ENCODE assay signal across 14 cellular contexts in genomic region chr5:143011621-143012020, GRCh38.
DNase-seq lines count a peak whose midpoint lies in the region; TF ChIP-seq lines count a peak whose summit lies in the region.
"Had no signal": no experiment of that assay in that cellular context is flagged by ENCODE, and none has a peak within 500 bp of the region (broad histone marks: within the 10 kb centered on the region; RNA-seq: fewer than 3 reads in every experiment).

No MANE protein-coding gene starts in this region.

- no peak overlapping the region for H3K9ac ChIP-seq in mesenchymal stem cell (ENCODE audit: low read length)

- no peak for TF ChIP-seq CTCF in ovary (IDR thresholded peaks at IDR 0.05)

- no peak overlapping the region for H3K23ac ChIP-seq in mesenchymal stem cell (ENCODE audit: low read length in 2 of 2)

- H2BK15ac ChIP-seq in mesenchymal stem cell (ENCODE audit: low read depth, poor library complexity, severe bottlenecking): no peak overlapping the region

- no peak for TF ChIP-seq EP300 in ovary (IDR thresholded peaks at IDR 0.05)

- WGBS in mesenchymal stem cell: 79% methylated on average over 2 of the region's 3 CpGs
- WGBS in ovary, 3 donors: 49 to 63% (median 61%) methylated on average over 3 of the region's 3 CpGs

- peaks cover 4 to 31% (median 15%) of the 10 kb centered on the region in 3 donors for H3K36me3 Mint-ChIP-seq in CD8-positive, alpha-beta memory T cell
- peaks cover 19% of the 10 kb centered on the region for H3K36me3 Mint-ChIP-seq in activated T-helper 2 cell treated with anti-CD3 and anti-CD28 coated beads, Interferon-gamma antibody, Interleukin-2, Interleukin-4, amounts not matched to agents 10 μg/mL and 5 μg/mL and 100 μg/mL, durations not matched to agents 14 hours and 24 hours and 36 hours (ENCODE audit: low read depth)
- H3K36me3 Mint-ChIP-seq: activated naive CD4-positive, alpha-beta T cell treated with anti-CD3 and anti-CD28 coated beads, Interleukin-2, amount 50 U/mL, for 72 hours had no signal

- H3K4ac ChIP-seq in mesenchymal stem cell (ENCODE audit: low read depth in 1 of 2, low read length in 2 of 2): no peak overlapping the region

- intact Hi-C loops in activated T-helper 2 cell treated with anti-CD3 and anti-CD28 coated beads, Interferon-gamma antibody, Interleukin-2, Interleukin-4, amounts not matched to agents 10 μg/mL and 5 μg/mL and 100 μg/mL, durations not matched to agents 14 hours and 24 hours and 36 hours (cut with micrococcal nuclease): no loop called here
- intact Hi-C loops in ovary (cut with DNase I): no loop called here

- no peaks in the 10 kb centered on the region for H3K27me3 ChIP-seq in CD8-positive, alpha-beta memory T cell (ENCODE audit: insufficient read depth, low read length, poor library complexity, severe bottlenecking)
- no peaks in the 10 kb centered on the region for H3K27me3 ChIP-seq in mesenchymal stem cell (ENCODE audit: control insufficient read depth in 1 of 2, insufficient read depth in 1 of 2, low read length in 2 of 2)
- no peaks in the 10 kb centered on the region for H3K27me3 ChIP-seq in ovary
- H3K27me3 ChIP-seq: hepatocyte, sigmoid colon, SJSA1, vagina had no signal

- in situ Hi-C loops in KBM-7 (cut with MboI; ENCODE audit: low pct_unique_long_range_greater_than_20kb, low sequenced_read_pairs): loop anchor here (25.0 kb wide), 1 partner anchor 801 kb away; the partner anchor contains the start of gene HMHB1

- no peak overlapping the region for H2BK5ac ChIP-seq in mesenchymal stem cell (ENCODE audit: low read depth, low read length, poor library complexity, severe bottlenecking)

- H3K4me3 Mint-ChIP-seq in CD8-positive, alpha-beta memory T cell: no peak overlapping the region
- H3K4me3 Mint-ChIP-seq in activated T-helper 2 cell treated with anti-CD3 and anti-CD28 coated beads, Interferon-gamma antibody, Interleukin-2, Interleukin-4, amounts not matched to agents 10 μg/mL and 5 μg/mL and 100 μg/mL, durations not matched to agents 14 hours and 24 hours and 36 hours (ENCODE audit: low read depth): no peak overlapping the region

- CTCF ChIA-PET in CD8-positive, alpha-beta memory T cell (lab: Charles Lee): interaction anchor here (1.2 to 1.3 kb wide), 3 partner anchors 9 to 1176 kb away, joined by 3 to 4 read pairs (median 3); no protein-coding TSS in a partner anchor

- H3K4me3 ChIP-seq in CD8-positive, alpha-beta memory T cell (ENCODE audit: low read length): no peak overlapping the region
- H3K4me3 ChIP-seq in mesenchymal stem cell (ENCODE audit: insufficient read depth in 1 of 2, low read depth in 1 of 2, low read length in 2 of 2) (no peak overlapping the region), ovary (no peak overlapping the region)
- H3K4me3 ChIP-seq: hepatocyte, sigmoid colon, SJSA1, vagina had no signal

- H2BK12ac ChIP-seq in mesenchymal stem cell (ENCODE audit: low read length in 2 of 2): no peak overlapping the region

- no peak overlapping the region for H2AK5ac ChIP-seq in mesenchymal stem cell (ENCODE audit: low read length, severe bottlenecking)

- H3K79me1 ChIP-seq in mesenchymal stem cell (replicated peaks; ENCODE audit: low read length, poor library complexity, severe bottlenecking): no peaks in the 10 kb centered on the region

- DNase-seq in CD8-positive, alpha-beta memory T cell: no peak
- DNase-seq in KBM-7 (peak; percentile 34), mesenchymal stem cell (no peak), NCI-H1694 (lab: John Stamatoyannopoulos, UW) (no peak), ovary (no peak), H4 (ENCODE audit: low spot score) (no peak)
- no peak for DNase-seq in activated T-helper 2 cell treated with anti-CD3 and anti-CD28 coated beads, Interferon-gamma antibody, Interleukin-2, Interleukin-4, amounts not matched to agents 10 μg/mL and 5 μg/mL and 100 μg/mL, durations not matched to agents 14 hours and 24 hours and 36 hours (ENCODE audit: low spot score)
- DNase-seq: activated CD4-positive, alpha-beta T cell treated with anti-CD3 and anti-CD28 coated beads for 4 hours; midbrain; sigmoid colon had no signal

- peaks cover 0 to 3% of the 10 kb centered on the region in 2 donors for H3K27me3 Mint-ChIP-seq in CD8-positive, alpha-beta memory T cell
- no peaks in the 10 kb centered on the region for H3K27me3 Mint-ChIP-seq in activated T-helper 2 cell treated with anti-CD3 and anti-CD28 coated beads, Interferon-gamma antibody, Interleukin-2, Interleukin-4, amounts not matched to agents 10 μg/mL and 5 μg/mL and 100 μg/mL, durations not matched to agents 14 hours and 24 hours and 36 hours (ENCODE audit: low read depth)

- POLR2A ChIA-PET in CD8-positive, alpha-beta memory T cell (lab: Charles Lee): no interaction called here

- no peaks in the 10 kb centered on the region for H3K9me3 ChIP-seq in CD8-positive, alpha-beta memory T cell (ENCODE audit: low read length)
- no peaks in the 10 kb centered on the region for H3K9me3 ChIP-seq in mesenchymal stem cell (ENCODE audit: control insufficient read depth, low read length)
- H3K9me3 ChIP-seq in ovary: no peaks in the 10 kb centered on the region
- H3K9me3 ChIP-seq: sigmoid colon, SJSA1, vagina had no signal

- peak overlapping the region in 6 of 8 donors; percentile 81 to 99 (median 96) for H3K27ac Mint-ChIP-seq in CD8-positive, alpha-beta memory T cell
- peak overlapping the region; percentile 36 for H3K27ac Mint-ChIP-seq in activated T-helper 2 cell treated with anti-CD3 and anti-CD28 coated beads, Interferon-gamma antibody, Interleukin-2, Interleukin-4, amounts not matched to agents 10 μg/mL and 5 μg/mL and 100 μg/mL, durations not matched to agents 14 hours and 24 hours and 36 hours
- H3K27ac Mint-ChIP-seq: activated naive CD4-positive, alpha-beta T cell treated with anti-CD3 and anti-CD28 coated beads, Interleukin-2, amount 50 U/mL, for 72 hours had no signal

- H2BK120ac ChIP-seq in mesenchymal stem cell (ENCODE audit: low read depth, low read length): no peak overlapping the region

- H3K4me2 ChIP-seq in mesenchymal stem cell (ENCODE audit: low read length, poor library complexity, severe bottlenecking): no peak overlapping the region
- H3K4me2 ChIP-seq: hepatocyte had no signal

- H4K8ac ChIP-seq in mesenchymal stem cell (ENCODE audit: low read length): no peak overlapping the region

- H3K14ac ChIP-seq in mesenchymal stem cell (ENCODE audit: low read length in 2 of 2): no peak overlapping the region

- no peak for TF ChIP-seq POLR2A in ovary (IDR thresholded peaks at IDR 0.05)

- H3K9me3 Mint-ChIP-seq in CD8-positive, alpha-beta memory T cell: no peaks in the 10 kb centered on the region
- no peaks in the 10 kb centered on the region for H3K9me3 Mint-ChIP-seq in activated T-helper 2 cell treated with anti-CD3 and anti-CD28 coated beads, Interferon-gamma antibody, Interleukin-2, Interleukin-4, amounts not matched to agents 10 μg/mL and 5 μg/mL and 100 μg/mL, durations not matched to agents 14 hours and 24 hours and 36 hours
- H3K9me3 Mint-ChIP-seq: activated naive CD4-positive, alpha-beta T cell treated with anti-CD3 and anti-CD28 coated beads, Interleukin-2, amount 50 U/mL, for 72 hours had no signal

- H3K36me3 ChIP-seq in CD8-positive, alpha-beta memory T cell (ENCODE audit: insufficient read depth, low read length): no peaks in the 10 kb centered on the region
- H3K36me3 ChIP-seq in mesenchymal stem cell (ENCODE audit: control insufficient read depth in 1 of 2, insufficient read depth in 2 of 2, low read depth in 1 of 2, low read length in 2 of 2): peaks cover 0 to 4% of the 10 kb centered on the region in 2 experiments
- no peaks in the 10 kb centered on the region for H3K36me3 ChIP-seq in ovary
- H3K36me3 ChIP-seq: sigmoid colon, vagina had no signal

- peaks cover 34 to 47% (median 36%) of the 10 kb centered on the region in 3 donors for H3K4me1 Mint-ChIP-seq in CD8-positive, alpha-beta memory T cell
- H3K4me1 Mint-ChIP-seq in activated T-helper 2 cell treated with anti-CD3 and anti-CD28 coated beads, Interferon-gamma antibody, Interleukin-2, Interleukin-4, amounts not matched to agents 10 μg/mL and 5 μg/mL and 100 μg/mL, durations not matched to agents 14 hours and 24 hours and 36 hours (ENCODE audit: low read depth): peaks cover 69% of the 10 kb centered on the region

- no peak overlapping the region for H3K27ac ChIP-seq in CD8-positive, alpha-beta memory T cell (ENCODE audit: low read depth, low read length)
- H3K27ac ChIP-seq in mesenchymal stem cell (ENCODE audit: low read length, poor library complexity, severe bottlenecking) (peak overlapping the region; percentile 15), ovary (no peak overlapping the region)
- H3K27ac ChIP-seq: hepatocyte, sigmoid colon, SJSA1, vagina had no signal

- no peak overlapping the region for H2AFZ ChIP-seq in mesenchymal stem cell (ENCODE audit: low read depth, low read length)
- H2AFZ ChIP-seq: hepatocyte had no signal

- H4K91ac ChIP-seq in mesenchymal stem cell (ENCODE audit: low read length): no peak overlapping the region

- no peak overlapping the region for H3K18ac ChIP-seq in mesenchymal stem cell (ENCODE audit: low read depth in 1 of 2, low read length in 2 of 2)

- peaks cover 22% of the 10 kb centered on the region for H3K4me1 ChIP-seq in CD8-positive, alpha-beta memory T cell (ENCODE audit: insufficient read depth, low read length)
- H3K4me1 ChIP-seq in mesenchymal stem cell (ENCODE audit: control insufficient read depth, insufficient read depth, low read depth, low read length) (peaks cover 7% of the 10 kb centered on the region), ovary (ENCODE audit: insufficient read depth) (no peaks in the 10 kb centered on the region)
